In genomic region chr1:150922519-150922975, GRCh38 we compare ENCODE assay signal across 9 cellular contexts. TPM values are rescaled to one million over a fixed set of nuclear protein-coding genes. Genes with fewer than 3 reads are reported as not detected.
DNase-seq lines count a peak whose midpoint lies in the region; ATAC-seq and TF ChIP-seq lines count a peak whose summit lies in the region.
"Had no signal": no experiment of that assay in that cellular context is flagged by ENCODE, and none has a peak within 500 bp of the region (broad histone marks: within the 10 kb centered on the region; RNA-seq: fewer than 3 reads in every experiment).

No MANE protein-coding gene starts in this region.

- no peaks in the 10 kb centered on the region for H4K20me1 ChIP-seq in H9 (ENCODE audit: control insufficient read depth, insufficient read depth, insufficient read length)

- no peak overlapping the region for H2BK5ac ChIP-seq in H9 (ENCODE audit: insufficient read length, low read length)

- no peak overlapping the region for H2BK120ac ChIP-seq in H9 (ENCODE audit: low read depth, low read length, poor library complexity, severe bottlenecking)

- no peak for TF ChIP-seq POLR2A in heart left ventricle (IDR thresholded peaks at IDR 0.05)

- H3K14ac ChIP-seq in H9 (ENCODE audit: insufficient read depth, low read length) = no peak overlapping the region

- H3K56ac ChIP-seq in H9 (ENCODE audit: insufficient read length, low read depth, low read length) = no peak overlapping the region

- H3K23ac ChIP-seq in H9 (ENCODE audit: insufficient read length, low read depth, low read length) = no peak overlapping the region

- H3K9me3 ChIP-seq in H9 (ENCODE audit: control insufficient read depth, low read depth, low read length) (no peaks in the 10 kb centered on the region), heart left ventricle (no peaks in the 10 kb centered on the region)

- H3K18ac ChIP-seq in H9 (ENCODE audit: insufficient read length, low read depth, low read length) = no peak overlapping the region

- H3K27ac Mint-ChIP-seq in H9 = peak overlapping the region in 2 of 3 experiments; percentile 46 to 55; a peak in 2 of 7 replicates
- peak overlapping the region; percentile 19 for H3K27ac Mint-ChIP-seq in activated naive CD4-positive, alpha-beta T cell treated with anti-CD3 and anti-CD28 coated beads, Interleukin-2, amount 10 ng/mL, durations not matched to agents 7 days and 5 days

- H3K4me1 ChIP-seq in H9 (ENCODE audit: insufficient read depth, low read length) (0 out of 2 replicates have a peak, but pooled peaks cover 2% of the 10 kb centered on the region), heart left ventricle (peaks cover 0 to 21% (median 8%) of the 10 kb centered on the region in 12 donors)

- H2AK5ac ChIP-seq in H9 (ENCODE audit: insufficient read length, low read length) = no peak overlapping the region

- peak; percentile 57 for DNase-seq in DMS79 (lab: John Stamatoyannopoulos, UW)
- DNase-seq in H9 = peak; percentile 74
- DNase-seq in NCI-H1092 treated with DMSO at 0.1 percent for 48 hours (lab: John Stamatoyannopoulos, UW) = peak; percentile 63
- DNase-seq in activated naive CD4-positive, alpha-beta T cell treated with anti-CD3 and anti-CD28 coated beads, Interleukin-2, amount 10 ng/mL, durations not matched to agents 7 days and 5 days = peak; percentile 86
- peak in 4 of 5 donors; percentile 44 to 67 (median 56) for DNase-seq in heart left ventricle
- peak; percentile 33 for DNase-seq in pulmonary artery endothelial cell (ENCODE audit: low read depth, low spot score)
- DNase-seq in cortex of kidney (lab: John Stamatoyannopoulos, UW) = no peak

- H4K5ac ChIP-seq in H9 (ENCODE audit: insufficient read length, low read depth, low read length) = no peak overlapping the region

- H2BK20ac ChIP-seq in H9 (ENCODE audit: low read depth, low read length, poor library complexity, severe bottlenecking) = no peak overlapping the region

- H4K91ac ChIP-seq in H9 (ENCODE audit: insufficient read length, low read depth, low read length) = no peak overlapping the region

- peak overlapping the region; percentile 9 for H2AFZ ChIP-seq in H9 (ENCODE audit: low read length)

- H3K9ac ChIP-seq in H9 (ENCODE audit: extremely low read depth, insufficient read length, low read length) = no peak overlapping the region

- peaks cover 4 to 8% (median 7%) of the 10 kb centered on the region in 3 experiments; a peak in 6 of 7 replicates for H3K36me3 Mint-ChIP-seq in H9 (ENCODE audit: insufficient read depth in 1 of 3, low read depth in 3 of 3)
- peaks cover 12% of the 10 kb centered on the region for H3K36me3 Mint-ChIP-seq in activated naive CD4-positive, alpha-beta T cell treated with anti-CD3 and anti-CD28 coated beads, Interleukin-2, amount 10 ng/mL, durations not matched to agents 7 days and 5 days

- no peaks in the 10 kb centered on the region for H3K79me2 ChIP-seq in H9 (ENCODE audit: insufficient read depth, low read length)

- H3K27ac ChIP-seq in H9 (ENCODE audit: insufficient read length, low read depth, low read length) = no peak overlapping the region
- no peak overlapping the region for H3K27ac ChIP-seq in heart left ventricle

- H3K4me3 ChIP-seq in heart left ventricle = no peak overlapping the region

- H3K36me3 ChIP-seq in heart left ventricle = peaks cover 0 to 2% (median under 1%) of the 10 kb centered on the region in 9 donors

- CTCF ChIA-PET in activated naive CD4-positive, alpha-beta T cell treated with anti-CD3 and anti-CD28 coated beads, Interleukin-2, amount 10 ng/mL, durations not matched to agents 7 days and 5 days (lab: Charles Lee) = interaction anchor here (0.7 to 1.6 kb wide), 28 partner anchors 8 to 457 kb away, joined by 3 to 8 read pairs (median 3); no protein-coding TSS in a partner anchor

- peaks cover 10 to 14% of the 10 kb centered on the region in 2 experiments for H3K4me1 Mint-ChIP-seq in H9
- peaks cover 31% of the 10 kb centered on the region for H3K4me1 Mint-ChIP-seq in activated naive CD4-positive, alpha-beta T cell treated with anti-CD3 and anti-CD28 coated beads, Interleukin-2, amount 10 ng/mL, durations not matched to agents 7 days and 5 days

- ATAC-seq in SK-N-SH treated with all-trans-retinoic acid at 6 μM for 48 hours (peak; percentile 68), heart left ventricle (peak in 1 of 4 donors; percentile 26)

- H2BK12ac ChIP-seq in H9 (ENCODE audit: insufficient read length, low read depth, low read length) = no peak overlapping the region

- intact Hi-C loops in heart left ventricle (cut with DNase I) = loop anchor here in 1 of 10 donors (10.0 kb wide), 1 partner anchor 48 kb away; the partner anchor contains the start of gene ARNT

- H3T11ph ChIP-seq in H9 (ENCODE audit: low read length) = no peak overlapping the region

- no CpG with 5 or more reads among the region's 2 CpGs for whole genome bisulfite sequencing in H9 (ENCODE audit: extremely low coverage, insufficient read length, low lambda C conversion rate)
- WGBS in heart left ventricle, 4 donors = 47 to 52% (median 49%) methylated on average over 2 of the region's 2 CpGs

- no peaks in the 10 kb centered on the region for H3K79me1 ChIP-seq in H9 (ENCODE audit: insufficient read depth, low read depth, low read length, poor library complexity, severe bottlenecking)

- no peak overlapping the region for H3K4me2 ChIP-seq in H9 (ENCODE audit: insufficient read depth, insufficient read length, low read length)

- no peaks in the 10 kb centered on the region; the same call in 1 of the 2 replicates for H3K27me3 Mint-ChIP-seq in H9 (ENCODE audit: low read depth)
- H3K27me3 Mint-ChIP-seq in activated naive CD4-positive, alpha-beta T cell treated with anti-CD3 and anti-CD28 coated beads, Interleukin-2, amount 10 ng/mL, durations not matched to agents 7 days and 5 days = no peaks in the 10 kb centered on the region

- H3K23me2 ChIP-seq in H9 (ENCODE audit: insufficient read length, low read depth, low read length, poor library complexity, severe bottlenecking) = no peaks in the 10 kb centered on the region

- H3K4me3 Mint-ChIP-seq in H9 = no peak overlapping the region
- no peak overlapping the region for H3K4me3 Mint-ChIP-seq in activated naive CD4-positive, alpha-beta T cell treated with anti-CD3 and anti-CD28 coated beads, Interleukin-2, amount 10 ng/mL, durations not matched to agents 7 days and 5 days

- no peak overlapping the region for H4K8ac ChIP-seq in H9 (replicated peaks; ENCODE audit: insufficient read length, low read depth, low read length)

- no peak overlapping the region for H2BK15ac ChIP-seq in H9 (ENCODE audit: low read depth, low read length)

- H3K4ac ChIP-seq in H9 (ENCODE audit: low read depth, low read length) = no peak overlapping the region

- TF ChIP-seq CTCF in H9 (conservative IDR thresholded peaks at IDR 0.05) (peak; percentile 86), heart left ventricle (IDR thresholded peaks at IDR 0.05) (peak; percentile 53 to 74 (median 64))

- peaks cover 0 to 3% of the 10 kb centered on the region in 2 experiments; a peak in 1 of 5 replicates for H3K9me3 Mint-ChIP-seq in H9
- H3K9me3 Mint-ChIP-seq in activated naive CD4-positive, alpha-beta T cell treated with anti-CD3 and anti-CD28 coated beads, Interleukin-2, amount 10 ng/mL, durations not matched to agents 7 days and 5 days = no peaks in the 10 kb centered on the region

- H3K27me3 ChIP-seq in H9 (ENCODE audit: insufficient read depth, low read length) = no peaks in the 10 kb centered on the region
- H3K27me3 ChIP-seq in heart left ventricle = no peaks in the 10 kb centered on the region

TF ChIP-seq in SK-N-SH treated with all-trans-retinoic acid at 6 μM for 48 hours, 23 proteins besides CTCF, POLR2A, EP300 and RAD21 (continues in another document):
- no peak for TF ChIP-seq CREB5 (CRISPR knock-in tag; IDR thresholded peaks at IDR 0.05; ENCODE audit: low read depth)

RNA-seq across cellular contexts. Expression of gene SETDB1, which starts 3.6 kb away (rescaled TPM):
- total RNA-seq in H9 (2021) (62.1 and 62.7 TPM in 2 replicates), heart left ventricle (10 to 100 TPM; 12.5 to 28.0 (median 17.5) TPM), pulmonary artery endothelial cell (36.7 and 41.7 TPM in 2 replicates)
- polyA plus RNA-seq in heart left ventricle = 10 to 100 TPM; 12.7 to 12.9 TPM

RNA-seq across cellular contexts. Expression of gene CTXND2, which starts 35.6 kb away (rescaled TPM):
- total RNA-seq in H9 (2021) = not detected in 2 replicates
- not detected for total RNA-seq in heart left ventricle
- polyA plus RNA-seq in heart left ventricle = not detected
- not detected in 2 replicates for total RNA-seq in pulmonary artery endothelial cell
- total RNA-seq: frontal cortex had no signal

RNA-seq across cellular contexts. Expression of gene ARNT, which starts 46.1 kb away (rescaled TPM):
- total RNA-seq in H9 (2021) (19.1 and 22.7 TPM in 2 replicates), heart left ventricle (10 to 100 TPM; 22.2 to 45.0 (median 32.0) TPM), pulmonary artery endothelial cell (17.2 and 36.6 TPM in 2 replicates)
- polyA plus RNA-seq in heart left ventricle = 10 to 100 TPM; 10.3 to 18.2 TPM

RNA-seq across cellular contexts. Expression of gene CERS2, which starts 52.1 kb away (rescaled TPM):
- total RNA-seq in H9 (2021) (201 and 209 TPM in 2 replicates), heart left ventricle (100 to 1,000 TPM in 2 of 9 donors, 10 to 100 TPM in 7; 51.7 to 113 (median 76.1) TPM), pulmonary artery endothelial cell (87.4 and 121 TPM in 2 replicates)
- 10 to 100 TPM; 72.0 to 94.1 TPM for polyA plus RNA-seq in heart left ventricle

RNA-seq across cellular contexts. Expression of gene ANXA9, which starts 59.5 kb away (rescaled TPM):
- 0.81 and 0.92 TPM in 2 replicates for total RNA-seq in H9 (2021)
- 1 to 10 TPM in 1 of 9 donors, under 1 TPM in 3, not detected in 5; 0.12 to 2.0 (median 0.35) TPM for total RNA-seq in heart left ventricle
- under 1 TPM in 1 of 2 donors, not detected in 1; 0.19 TPM for polyA plus RNA-seq in heart left ventricle
- not detected in 2 replicates for total RNA-seq in pulmonary artery endothelial cell
